18 cellular contexts compared by ENCODE assay signal in genomic region chrX:25016938-25017598, GRCh38. TPM values are rescaled to one million over a fixed set of nuclear protein-coding genes. Genes with fewer than 3 reads are reported as not detected.
DNase-seq lines count a peak whose midpoint lies in the region; FAIRE-seq and TF ChIP-seq lines count a peak whose summit lies in the region.
"Had no signal": no experiment of that assay in that cellular context is flagged by ENCODE, and none has a peak within 500 bp of the region (broad histone marks: within the 10 kb centered on the region; RNA-seq: fewer than 3 reads in every experiment).

No MANE protein-coding gene starts in this region.

- H2BK5ac ChIP-seq in H9 (ENCODE audit: insufficient read length, low read length) = no peak overlapping the region

- H3K56ac ChIP-seq in H9 (ENCODE audit: insufficient read length, low read depth, low read length) = no peak overlapping the region

- H2BK15ac ChIP-seq in H9 (ENCODE audit: low read depth, low read length) = no peak overlapping the region

- peaks cover 97% of the 10 kb centered on the region for H3K27me3 Mint-ChIP-seq in H9 (ENCODE audit: low read depth)

- H4K5ac ChIP-seq in H9 (ENCODE audit: insufficient read length, low read depth, low read length) = no peak overlapping the region

- H2BK120ac ChIP-seq in H9 (ENCODE audit: low read depth, low read length, poor library complexity, severe bottlenecking) = no peak overlapping the region

- no CpG with 5 or more reads among the region's 17 CpGs for WGBS in H9 (ENCODE audit: extremely low coverage, insufficient read length, low lambda C conversion rate)

- no peak overlapping the region for H2BK20ac ChIP-seq in H9 (ENCODE audit: low read depth, low read length, poor library complexity, severe bottlenecking)

- H4K91ac ChIP-seq in H9 (ENCODE audit: insufficient read length, low read depth, low read length) = no peak overlapping the region

- H3K18ac ChIP-seq in H9 (ENCODE audit: insufficient read length, low read depth, low read length) = no peak overlapping the region

- no peaks in the 10 kb centered on the region for H4K20me1 ChIP-seq in H9 (ENCODE audit: control insufficient read depth, insufficient read depth, insufficient read length)

- H3K14ac ChIP-seq in H9 (ENCODE audit: insufficient read depth, low read length) = no peak overlapping the region

- peaks cover 49 to 77% of the 10 kb centered on the region in 2 experiments for H3K4me1 Mint-ChIP-seq in H9

- H3K27ac ChIP-seq in H9 (ENCODE audit: insufficient read length, low read depth, low read length) (no peak overlapping the region), WERI-Rb-1 (no peak overlapping the region)
- H3K27ac ChIP-seq: left ventricle myocardium inferior, parathyroid adenoma, thyroid gland had no signal

- peaks cover 2 to 7% of the 10 kb centered on the region in 2 experiments; a peak in 3 of 5 replicates for H3K9me3 Mint-ChIP-seq in H9

- H3K23me2 ChIP-seq in H9 (ENCODE audit: insufficient read length, low read depth, low read length, poor library complexity, severe bottlenecking) = peaks cover 31% of the 10 kb centered on the region

- H3K9me3 ChIP-seq in H9 (ENCODE audit: control insufficient read depth, low read depth, low read length) (no peaks in the 10 kb centered on the region), WERI-Rb-1 (ENCODE audit: severe bottlenecking) (peaks cover 4% of the 10 kb centered on the region), iPS-18c (ENCODE audit: control insufficient read depth, insufficient read depth, low read length) (no peaks in the 10 kb centered on the region), skeletal muscle satellite cell (replicated peaks; ENCODE audit: low read length) (no peaks in the 10 kb centered on the region)
- H3K9me3 ChIP-seq: left ventricle myocardium inferior, thyroid gland had no signal

- H3K23ac ChIP-seq in H9 (ENCODE audit: insufficient read length, low read depth, low read length) = no peak overlapping the region

- DNase-seq in H9 = no peak
- no peak for DNase-seq in WERI-Rb-1
- DNase-seq in frontal cortex (ENCODE audit: low spot score in 2 of 2) = no peak
- DNase-seq in HK-2 (ENCODE audit: unreplicated experiment) = no peak
- DNase-seq in GM12892 (ENCODE audit: insufficient read length) = no peak
- DNase-seq: activated CD4-positive, alpha-beta T cell treated with anti-CD3 and anti-CD28 coated beads for 1 hour; activated gamma-delta T cell; C1 segment of cervical spinal cord; foreskin fibroblast; left ventricle myocardium inferior; NCI-H1694; stimulated activated CD4-positive, alpha-beta T cell treated with anti-CD3 and anti-CD28 coated beads, Interleukin-12 subunit alpha, Interleukin-12 subunit beta, amount 100 ng/mL, for 4 hours; thyroid gland had no signal

- no peaks in the 10 kb centered on the region for H3K36me3 ChIP-seq in WERI-Rb-1
- no peaks in the 10 kb centered on the region for H3K36me3 ChIP-seq in skeletal muscle satellite cell (ENCODE audit: insufficient read depth, low read length)
- H3K36me3 ChIP-seq: left ventricle myocardium inferior, thyroid gland had no signal

- TF ChIP-seq CTCF in H9 (conservative IDR thresholded peaks at IDR 0.05) (no peak), WERI-Rb-1 (IDR thresholded peaks at IDR 0.05; ENCODE audit: low read depth, low read length) (no peak)

- no peaks in the 10 kb centered on the region for H3K79me2 ChIP-seq in H9 (ENCODE audit: insufficient read depth, low read length)
- H3K79me2 ChIP-seq: parathyroid adenoma had no signal

- no peak overlapping the region for H2AK5ac ChIP-seq in H9 (ENCODE audit: insufficient read length, low read length)

- no peaks in the 10 kb centered on the region for H3K79me1 ChIP-seq in H9 (ENCODE audit: insufficient read depth, low read depth, low read length, poor library complexity, severe bottlenecking)

- H3K4ac ChIP-seq in H9 (ENCODE audit: low read depth, low read length) = no peak overlapping the region

- no peak overlapping the region for H3K27ac Mint-ChIP-seq in H9

- peak overlapping the region; percentile 27 for H3K4me3 ChIP-seq in WERI-Rb-1 (ENCODE audit: low read depth, low read length)
- H3K4me3 ChIP-seq in iPS-18c (ENCODE audit: insufficient read depth, low read depth, low read length) = peak overlapping the region; percentile 22
- H3K4me3 ChIP-seq in skeletal muscle satellite cell (ENCODE audit: low read length) = no peak overlapping the region
- H3K4me3 ChIP-seq: left ventricle myocardium inferior, thyroid gland had no signal

- H3K4me1 ChIP-seq in H9 (ENCODE audit: insufficient read depth, low read length) = peaks cover 1% of the 10 kb centered on the region; the same call in 1 of the 2 replicates
- no peaks in the 10 kb centered on the region for H3K4me1 ChIP-seq in skeletal muscle satellite cell (ENCODE audit: control insufficient read depth, insufficient read depth, low read length)
- H3K4me1 ChIP-seq: parathyroid adenoma had no signal

- no peak overlapping the region for H3T11ph ChIP-seq in H9 (ENCODE audit: low read length)

- FAIRE-seq in frontal cortex (lab: Jason Lieb, UNC) = no peak
- no peak for FAIRE-seq in GM12892 (lab: Jason Lieb, UNC)

- no peaks in the 10 kb centered on the region for H3K36me3 Mint-ChIP-seq in H9 (ENCODE audit: insufficient read depth in 1 of 3, low read depth in 3 of 3)

- H3K4me3 Mint-ChIP-seq in H9 = peak overlapping the region; percentile 52 to 82

- no peak overlapping the region for H2BK12ac ChIP-seq in H9 (ENCODE audit: insufficient read length, low read depth, low read length)

- TF ChIP-seq POLR2A in GM12892 (IDR thresholded peaks at IDR 0.05; ENCODE audit: low read depth, low read length) = no peak

- no peak overlapping the region for H3K9ac ChIP-seq in H9 (ENCODE audit: extremely low read depth, insufficient read length, low read length)
- H3K9ac ChIP-seq in skeletal muscle satellite cell (ENCODE audit: low read depth, low read length) = no peak overlapping the region
- H3K9ac ChIP-seq: parathyroid adenoma had no signal

- no peak overlapping the region for H4K8ac ChIP-seq in H9 (replicated peaks; ENCODE audit: insufficient read length, low read depth, low read length)

- H3K4me2 ChIP-seq in H9 (ENCODE audit: insufficient read depth, insufficient read length, low read length) (peak overlapping the region; percentile 70), skeletal muscle satellite cell (ENCODE audit: low read length) (peak overlapping the region; percentile 66)

- peaks cover 86% of the 10 kb centered on the region for H3K27me3 ChIP-seq in H9 (ENCODE audit: insufficient read depth, low read length)
- peaks cover 92% of the 10 kb centered on the region for H3K27me3 ChIP-seq in WERI-Rb-1 (ENCODE audit: insufficient read depth, low read depth, severe bottlenecking)
- peaks cover 73% of the 10 kb centered on the region for H3K27me3 ChIP-seq in skeletal muscle satellite cell (ENCODE audit: control insufficient read depth, insufficient read depth, low read length)

- H2AFZ ChIP-seq in H9 (ENCODE audit: low read length) = no peak overlapping the region
- H2AFZ ChIP-seq: parathyroid adenoma had no signal

RNA-seq across cellular contexts. Expression of gene ARX, which starts 1.3 kb away (rescaled TPM):
- total RNA-seq in H9 (2021) = 0.24 and 0.42 TPM in 2 replicates
- under 0.01 TPM in 1 of 2 replicates, not detected in the other for total RNA-seq in skeletal muscle satellite cell (2012; rRNA removed)
- 6.1 TPM for total RNA-seq in frontal cortex
- not detected for polyA plus RNA-seq in GM12892 (2012; ENCODE audit: missing spikeins)
- total RNA-seq: left ventricle myocardium inferior; M059J; T-helper 2 cell treated with Interferon-gamma antibody and Interleukin-4, amounts not matched to agents 100 ng/mL and 5 ng/mL, for 36 hours had no signal
